9 cellular contexts compared by ENCODE assay signal in the genomic region with DNA sequence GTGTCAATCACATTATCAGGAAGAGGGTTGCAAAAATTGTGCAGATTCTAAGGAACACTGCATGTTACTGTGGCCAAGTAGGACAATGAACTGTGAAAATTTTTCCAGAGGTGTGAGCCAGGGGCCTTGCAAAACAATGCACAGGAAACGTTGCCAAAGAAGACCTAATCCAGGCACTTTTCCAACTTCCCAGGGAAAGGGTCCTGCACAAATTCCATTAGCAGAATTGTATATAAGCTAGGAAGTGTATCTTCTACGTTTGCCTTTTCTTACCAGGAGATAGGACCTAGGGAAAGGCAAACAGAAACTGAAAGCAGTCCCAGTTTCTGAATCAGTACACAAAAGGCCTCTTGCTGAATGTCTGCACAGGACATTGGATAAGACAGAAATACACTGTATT.
DNase-seq lines count a peak whose midpoint lies in the region; ATAC-seq and TF ChIP-seq lines count a peak whose summit lies in the region.
"Had no signal": no experiment of that assay in that cellular context is flagged by ENCODE, and none has a peak within 500 bp of the region (broad histone marks: within the 10 kb centered on the region; RNA-seq: fewer than 3 reads in every experiment).

No MANE protein-coding gene starts in this region.

- H3K27me3 ChIP-seq in heart right ventricle (no peaks in the 10 kb centered on the region), testis (no peaks in the 10 kb centered on the region), ascending aorta (no peaks in the 10 kb centered on the region)

- H3K4me1 ChIP-seq in heart right ventricle: peaks cover 0 to 24% (median 14%) of the 10 kb centered on the region in 9 donors
- peaks cover 4% of the 10 kb centered on the region for H3K4me1 ChIP-seq in testis
- no peaks in the 10 kb centered on the region for H3K4me1 ChIP-seq in ascending aorta

- no peak for TF ChIP-seq POLR2A in testis (IDR thresholded peaks at IDR 0.05)

- 1 to 3% methylated on average over 2 of the region's 2 CpGs for WGBS in heart right ventricle, 2 donors
- 2 to 22% methylated on average over 2 of the region's 2 CpGs for WGBS in testis, 2 donors

- H3K27ac ChIP-seq in heart right ventricle: peak overlapping the region in 4 of 10 donors; percentile 3 to 30 (median 12)
- peak overlapping the region in 1 of 2 donors; percentile 8 for H3K27ac ChIP-seq in testis
- H3K27ac ChIP-seq in ascending aorta: no peak overlapping the region

- peak overlapping the region in 3 of 10 donors; percentile 5 to 25 (median 16) for H3K4me3 ChIP-seq in heart right ventricle
- H3K4me3 ChIP-seq in testis: no peak overlapping the region
- no peak overlapping the region for H3K4me3 ChIP-seq in ascending aorta

- H3K36me3 ChIP-seq in heart right ventricle (no peaks in the 10 kb centered on the region), testis (ENCODE audit: low read depth, missing control alignments) (no peaks in the 10 kb centered on the region), ascending aorta (no peaks in the 10 kb centered on the region)

- peak; percentile 70 to 96 (median 93) for ATAC-seq in heart right ventricle
- ATAC-seq in GM21529 (IDR thresholded peaks at IDR 0.05; ENCODE audit: unreplicated experiment): no peak
- ATAC-seq: stimulated activated naive CD8-positive, alpha-beta T cell treated with anti-CD3 and anti-CD28 coated beads, Interleukin-15, amount 100 ng/mL, for 72 hours had no signal

- peak; percentile 51 for DNase-seq in H4 (ENCODE audit: low spot score)
- peak; percentile 7 for DNase-seq in UCSD-AML1 (lab: John Stamatoyannopoulos, UW; ENCODE audit: unreplicated experiment)
- DNase-seq in heart right ventricle: peak in 1 of 2 donors; percentile 77
- DNase-seq in renal cortical epithelial cell (ENCODE audit: low read depth): peak; percentile 73
- no peak for DNase-seq in testis
- no peak for DNase-seq in ascending aorta (ENCODE audit: low spot score in 2 of 2)
- no peak for DNase-seq in COLO668 (lab: John Stamatoyannopoulos, UW; ENCODE audit: unreplicated experiment)
- DNase-seq: stimulated activated naive CD8-positive, alpha-beta T cell treated with anti-CD3 and anti-CD28 coated beads, Interleukin-15, amount 100 ng/mL, for 72 hours had no signal

- H3K9me3 ChIP-seq in heart right ventricle: no peaks in the 10 kb centered on the region
- no peaks in the 10 kb centered on the region for H3K9me3 ChIP-seq in testis
- no peaks in the 10 kb centered on the region for H3K9me3 ChIP-seq in ascending aorta

- intact Hi-C loops in heart right ventricle (cut with DNase I) (no loop called here), testis (cut with DNase I; ENCODE audit: low total_unique reads) (no loop called here), ascending aorta (cut with DNase I) (no loop called here)

- TF ChIP-seq CTCF in heart right ventricle (IDR thresholded peaks at IDR 0.05): no peak
- TF ChIP-seq CTCF in testis (IDR thresholded peaks at IDR 0.05): no peak
- TF ChIP-seq CTCF in ascending aorta (IDR thresholded peaks at IDR 0.05): no peak

Comparison
In these comparisons a context has a peak if more than half of its experiments do, and no peak if none do; other contexts are left out.
1. DNase-seq: peak in H4 (single experiment), UCSD-AML1 (single experiment) and renal cortical epithelial cell (single experiment); none in testis (single experiment), ascending aorta (0 of 2) and COLO668 (single experiment).